32 cellular contexts compared by ENCODE assay signal in the genomic region with DNA sequence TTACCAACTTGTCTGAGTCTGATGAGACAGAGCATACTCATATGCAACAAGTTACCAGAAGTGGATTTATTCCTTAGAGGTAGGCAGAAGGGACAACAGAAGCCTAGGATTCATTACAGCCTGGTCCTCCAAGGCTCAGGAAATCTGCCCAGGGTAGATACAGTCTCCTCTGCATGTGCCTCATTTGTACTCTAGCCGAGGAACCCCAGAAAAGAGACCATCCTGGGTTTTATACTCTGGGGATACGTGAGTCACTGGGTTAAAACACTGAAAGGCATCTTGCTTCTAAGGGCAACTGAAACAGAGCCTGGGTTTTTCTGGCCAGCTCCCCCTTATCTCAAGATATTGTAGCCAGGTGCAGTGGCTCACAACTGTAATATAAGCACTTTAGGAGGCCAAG.
"Had no signal": no experiment of that assay in that cellular context is flagged by ENCODE, and none has a peak within 500 bp of the region (broad histone marks: within the 10 kb centered on the region; RNA-seq: fewer than 3 reads in every experiment).

No MANE protein-coding gene starts in this region.

- H3K27me3 Mint-ChIP-seq: activated B cell treated with CpG ODN at 0.5 μM for 24 hours; activated CD4-positive, alpha-beta memory T cell treated with anti-CD3 and anti-CD28 coated beads for 36 hours; activated CD4-positive, alpha-beta T cell treated with anti-CD3 and anti-CD28 coated beads for 36 hours; activated naive CD4-positive, alpha-beta T cell treated with anti-CD3 and anti-CD28 coated beads, Interleukin-2, amount 50 U/mL, for 24 hours; activated naive CD8-positive, alpha-beta T cell treated with anti-CD3 and anti-CD28 coated beads for 36 hours; activated naive CD8-positive, alpha-beta T cell treated with anti-CD3 and anti-CD28 coated beads, Interleukin-2, amount 50 U/mL, for 24 hours; T-helper 17 cell had no signal

- H3K36me3 ChIP-seq: adrenal gland, gastroesophageal sphincter, heart right ventricle, WERI-Rb-1 had no signal

- H3K9me3 Mint-ChIP-seq: activated naive CD4-positive, alpha-beta T cell treated with anti-CD3 and anti-CD28 coated beads, Interleukin-2, amount 50 U/mL, for 24 hours had no signal

- ATAC-seq: activated CD4-positive, alpha-beta T cell treated with anti-CD3 and anti-CD28 coated beads for 36 hours; activated CD8-positive, alpha-beta T cell treated with anti-CD3 and anti-CD28 coated beads, Interleukin-2, amount 10 ng/mL, durations not matched to agents 7 days and 5 days; activated naive CD8-positive, alpha-beta T cell treated with anti-CD3 and anti-CD28 coated beads, Interleukin-2, amount 50 U/mL, for 24 hours; activated T-cell treated with anti-CD3 and anti-CD28 coated beads, Interleukin-2, amount 50 U/mL, for 4 hours; body of pancreas; esophagus mucosa; gastroesophageal sphincter; heart right ventricle; T-helper 17 cell had no signal

- H3K27me3 ChIP-seq: adrenal gland, body of pancreas, gastroesophageal sphincter, heart right ventricle had no signal

- H3K27ac ChIP-seq: adrenal gland, body of pancreas, gastroesophageal sphincter, heart right ventricle, WERI-Rb-1 had no signal

- H3K4me3 ChIP-seq: adrenal gland, body of pancreas, gastroesophageal sphincter, heart right ventricle had no signal

- H3K9me3 ChIP-seq: adrenal gland, body of pancreas had no signal

- DNase-seq: activated B cell treated with CpG ODN at 0.5 μM for 24 hours; activated CD4-positive, alpha-beta memory T cell treated with anti-CD3 and anti-CD28 coated beads for 36 hours; activated CD4-positive, alpha-beta T cell treated with anti-CD3 and anti-CD28 coated beads for 36 hours; activated CD4-positive, alpha-beta T cell treated with anti-CD3 and anti-CD28 coated beads, Interleukin-2, amount 10 ng/mL, durations not matched to agents 24 days and 14 days; activated CD4-positive, CD25-positive, alpha-beta regulatory T cell treated with anti-CD3 and anti-CD28 coated beads, Interleukin-2, amount 50 U/mL, for 72 hours; activated CD8-positive, alpha-beta T cell treated with anti-CD3 and anti-CD28 coated beads, Interleukin-2, amount 10 ng/mL, durations not matched to agents 7 days and 5 days; activated effector memory CD4-positive, alpha-beta T cell treated with anti-CD3 and anti-CD28 coated beads, Interleukin-2, amount 50 U/mL, for 16 hours; activated naive CD4-positive, alpha-beta T cell treated with anti-CD3 and anti-CD28 coated beads for 36 hours; activated naive CD8-positive, alpha-beta T cell treated with anti-CD3 and anti-CD28 coated beads for 36 hours; activated naive CD8-positive, alpha-beta T cell treated with anti-CD3 and anti-CD28 coated beads, Interleukin-2, amount 50 U/mL, for 24 hours; activated T-cell treated with anti-CD3 and anti-CD28 coated beads, Interleukin-2, amount 50 U/mL, for 4 hours; adrenal gland; amygdala; aorta; body of pancreas; caudate nucleus; cortex of kidney; effector CD8-positive, alpha-beta T cell; foreskin melanocyte; heart right ventricle; T-helper 1 cell; T-helper 17 cell; T1000; WERI-Rb-1 had no signal

- H3K4me3 Mint-ChIP-seq: activated B cell treated with CpG ODN at 0.5 μM for 24 hours; activated CD4-positive, alpha-beta memory T cell treated with anti-CD3 and anti-CD28 coated beads for 36 hours; activated CD4-positive, alpha-beta T cell treated with anti-CD3 and anti-CD28 coated beads for 36 hours; activated CD4-positive, alpha-beta T cell treated with anti-CD3 and anti-CD28 coated beads, Interleukin-2, amount 10 ng/mL, durations not matched to agents 24 days and 14 days; activated CD8-positive, alpha-beta T cell treated with anti-CD3 and anti-CD28 coated beads, Interleukin-2, amount 10 ng/mL, durations not matched to agents 7 days and 5 days; activated naive CD4-positive, alpha-beta T cell treated with anti-CD3 and anti-CD28 coated beads for 36 hours; activated naive CD4-positive, alpha-beta T cell treated with anti-CD3 and anti-CD28 coated beads, Interleukin-2, amount 50 U/mL, for 24 hours; activated naive CD8-positive, alpha-beta T cell treated with anti-CD3 and anti-CD28 coated beads for 36 hours; activated naive CD8-positive, alpha-beta T cell treated with anti-CD3 and anti-CD28 coated beads, Interleukin-2, amount 50 U/mL, for 24 hours; activated T-cell treated with anti-CD3 and anti-CD28 coated beads, Interleukin-2, amount 50 U/mL, for 4 hours; T-helper 17 cell; T-helper 2 cell treated with Interferon-gamma antibody and Interleukin-4, amounts not matched to agents 5 μg/mL and 100 μg/mL, for 36 hours had no signal

- H3K4me1 ChIP-seq: adrenal gland, body of pancreas, gastroesophageal sphincter, heart right ventricle had no signal

- H3K27ac Mint-ChIP-seq: activated B cell treated with CpG ODN at 0.5 μM for 24 hours; activated CD4-positive, alpha-beta memory T cell treated with anti-CD3 and anti-CD28 coated beads for 36 hours; activated CD4-positive, alpha-beta T cell treated with anti-CD3 and anti-CD28 coated beads for 36 hours; activated CD4-positive, alpha-beta T cell treated with anti-CD3 and anti-CD28 coated beads, Interleukin-2, amount 10 ng/mL, durations not matched to agents 24 days and 14 days; activated CD8-positive, alpha-beta T cell treated with anti-CD3 and anti-CD28 coated beads, Interleukin-2, amount 10 ng/mL, durations not matched to agents 7 days and 5 days; activated naive CD4-positive, alpha-beta T cell treated with anti-CD3 and anti-CD28 coated beads for 36 hours; activated naive CD4-positive, alpha-beta T cell treated with anti-CD3 and anti-CD28 coated beads, Interleukin-2, amount 50 U/mL, for 24 hours; activated naive CD8-positive, alpha-beta T cell treated with anti-CD3 and anti-CD28 coated beads for 36 hours; activated naive CD8-positive, alpha-beta T cell treated with anti-CD3 and anti-CD28 coated beads, Interleukin-2, amount 50 U/mL, for 24 hours; activated T-helper 2 cell treated with anti-CD3 and anti-CD28 coated beads, Interferon-gamma antibody, Interleukin-2, Interleukin-4, amounts not matched to agents 10 μg/mL and 5 μg/mL and 100 μg/mL, durations not matched to agents 14 hours and 24 hours and 36 hours; T-helper 17 cell; T-helper 2 cell treated with Interferon-gamma antibody and Interleukin-4, amounts not matched to agents 5 μg/mL and 100 μg/mL, for 36 hours had no signal

- FAIRE-seq: colon, endometrium, endothelial cell of umbilical vein had no signal

- H3K4me1 Mint-ChIP-seq: activated B cell treated with CpG ODN at 0.5 μM for 24 hours; activated CD4-positive, alpha-beta T cell treated with anti-CD3 and anti-CD28 coated beads for 36 hours; activated CD4-positive, alpha-beta T cell treated with anti-CD3 and anti-CD28 coated beads, Interleukin-2, amount 10 ng/mL, durations not matched to agents 24 days and 14 days; T-helper 17 cell had no signal

- H3K36me3 Mint-ChIP-seq: activated CD4-positive, alpha-beta memory T cell treated with anti-CD3 and anti-CD28 coated beads for 36 hours had no signal
